ENCODE assay signal across 8 cellular contexts in genomic region chr4:7068883-7069282, GRCh38. TPM values are rescaled to one million over a fixed set of nuclear protein-coding genes. Genes with fewer than 3 reads are reported as not detected.
DNase-seq lines count a peak whose midpoint lies in the region; ATAC-seq and TF ChIP-seq lines count a peak whose summit lies in the region.

No MANE protein-coding gene starts in this region.

- H3K27me3 ChIP-seq in DND-41 (ENCODE audit: insufficient read depth, low read length, poor library complexity) (no peaks in the 10 kb centered on the region), neural cell (ENCODE audit: insufficient read depth, low read depth, low read length) (no peaks in the 10 kb centered on the region)
- no peaks in the 10 kb centered on the region for H3K27me3 ChIP-seq in effector memory CD4-positive, alpha-beta T cell (replicated peaks; ENCODE audit: control insufficient read depth, insufficient read depth, low read length, poor library complexity, severe bottlenecking)

- H3K9ac ChIP-seq in DND-41 (ENCODE audit: low read depth, low read length) (peak overlapping the region; percentile 71), neural cell (ENCODE audit: low read length) (peak overlapping the region; percentile 70)

- no peak for TF ChIP-seq RAD21 in neural cell (conservative IDR thresholded peaks at IDR 0.05)

- H3K9me3 ChIP-seq in DND-41 (ENCODE audit: insufficient read depth, low read length, severe bottlenecking) (no peaks in the 10 kb centered on the region), neural cell (ENCODE audit: low read length) (no peaks in the 10 kb centered on the region)
- no peaks in the 10 kb centered on the region for H3K9me3 ChIP-seq in effector memory CD4-positive, alpha-beta T cell (ENCODE audit: control insufficient read depth, low read length)

- peak overlapping the region; percentile 85 for H2AFZ ChIP-seq in DND-41 (ENCODE audit: low read depth, low read length)
- H2AFZ ChIP-seq in neural cell (ENCODE audit: low read depth, low read length) = no peak overlapping the region

- H3K4me1 ChIP-seq in DND-41 (ENCODE audit: insufficient read depth, low read length) = peaks cover 38% of the 10 kb centered on the region
- H3K4me1 ChIP-seq in effector memory CD4-positive, alpha-beta T cell (ENCODE audit: control insufficient read depth, insufficient read depth, low read length, poor library complexity, severe bottlenecking) = peaks cover 25% of the 10 kb centered on the region

- no peak for DNase-seq in DND-41
- peak; percentile 30 for DNase-seq in NCI-H69 (lab: John Stamatoyannopoulos, UW)
- no peak for DNase-seq in effector memory CD4-positive, alpha-beta T cell
- no peak for DNase-seq in HPDE6-E6E7 (ENCODE audit: extremely low spot score)
- no peak for DNase-seq in NK-92 treated with Interleukin-12 subunit alpha and Interleukin-12 subunit beta, amount 100 ng/mL, for 24 hours (lab: John Stamatoyannopoulos, UW)
- no peak for DNase-seq in epidermal melanocyte (ENCODE audit: insufficient read length, low spot score)

- peak overlapping the region; percentile 68; the same call in 1 of the 2 replicates for H3K27ac ChIP-seq in DND-41 (ENCODE audit: low read length)
- peak overlapping the region; percentile 80 for H3K27ac ChIP-seq in effector memory CD4-positive, alpha-beta T cell (ENCODE audit: insufficient read depth, low read length, poor library complexity, severe bottlenecking)
- peak overlapping the region; percentile 62 for H3K27ac ChIP-seq in neural cell (ENCODE audit: low read length)

- H3F3A ChIP-seq in neural cell (ENCODE audit: insufficient read depth, low read length, poor library complexity, severe bottlenecking) = no peaks in the 10 kb centered on the region

- peaks cover 25% of the 10 kb centered on the region for H3K36me3 ChIP-seq in DND-41 (ENCODE audit: insufficient read depth, low read length)
- peaks cover 6% of the 10 kb centered on the region for H3K36me3 ChIP-seq in effector memory CD4-positive, alpha-beta T cell (ENCODE audit: control insufficient read depth, insufficient read depth, low read length)
- peaks cover 2% of the 10 kb centered on the region for H3K36me3 ChIP-seq in neural cell (ENCODE audit: insufficient read depth, low read length)

- H3K4me2 ChIP-seq in DND-41 (ENCODE audit: insufficient read depth, low read length) = peak overlapping the region; percentile 86
- H3K4me2 ChIP-seq in neural cell (ENCODE audit: low read length) = peak overlapping the region; percentile 68

- peaks cover 31% of the 10 kb centered on the region for H4K20me1 ChIP-seq in DND-41 (ENCODE audit: insufficient read depth, low read length)
- no peaks in the 10 kb centered on the region for H4K20me1 ChIP-seq in neural cell (ENCODE audit: insufficient read depth)

- TF ChIP-seq CTCF in DND-41 (IDR thresholded peaks at IDR 0.05; ENCODE audit: borderline replicate concordance, extremely low read depth, low read length, poor library complexity, severe bottlenecking) = no peak
- TF ChIP-seq CTCF in neural cell (IDR thresholded peaks at IDR 0.05; ENCODE audit: poor library complexity, severe bottlenecking) = no peak

- ATAC-seq in DND-41 (ENCODE audit: insufficient read depth, low read depth) = no peak
- ATAC-seq in GM18520 (IDR thresholded peaks at IDR 0.05; ENCODE audit: unreplicated experiment) = no peak

- no peak for TF ChIP-seq EP300 in neural cell (conservative IDR thresholded peaks at IDR 0.05; ENCODE audit: poor library complexity, severe bottlenecking)

- no peaks in the 10 kb centered on the region for H3K9me2 ChIP-seq in neural cell (ENCODE audit: insufficient read depth, low read length)

- H3K4me3 ChIP-seq in DND-41 (ENCODE audit: low read depth in 1 of 2, low read length in 2 of 2) (peak overlapping the region; percentile 69 to 92; a peak in 3 of 4 replicates), neural cell (ENCODE audit: low read length) (peak overlapping the region; percentile 98)
- peak overlapping the region; percentile 97 for H3K4me3 ChIP-seq in effector memory CD4-positive, alpha-beta T cell (ENCODE audit: insufficient read depth, low read depth, low read length, poor library complexity, severe bottlenecking)

- H3K79me2 ChIP-seq in DND-41 (ENCODE audit: insufficient read depth, low read length) (peaks cover 41% of the 10 kb centered on the region), neural cell (replicated peaks; ENCODE audit: insufficient read depth, low read length) (peaks cover 12% of the 10 kb centered on the region)

TF ChIP-seq in neural cell, 6 proteins besides CTCF, POLR2A, EP300 and RAD21:
- TF ChIP-seq EZH2 (IDR thresholded peaks at IDR 0.05; ENCODE audit: borderline replicate concordance, insufficient read depth, low read length, poor library complexity, severe bottlenecking) (no peak), POLR2AphosphoS5 (IDR thresholded peaks at IDR 0.05) (no peak), MXI1 (conservative IDR thresholded peaks at IDR 0.05; ENCODE audit: poor library complexity, severe bottlenecking) (no peak), REST (IDR thresholded peaks at IDR 0.05; ENCODE audit: borderline replicate concordance) (no peak), TAF1 (IDR thresholded peaks at IDR 0.05; ENCODE audit: low read depth) (no peak), SMC3 (conservative IDR thresholded peaks at IDR 0.05; ENCODE audit: poor library complexity) (no peak)

RNA-seq across cellular contexts. Expression of gene GRPEL1, which starts 1.0 kb away (rescaled TPM):
- 24.9 and 28.5 TPM in 2 replicates for polyA plus RNA-seq in neural cell
- 15.6 and 20.0 TPM in 2 replicates for polyA minus RNA-seq in neural cell

RNA-seq across cellular contexts. Expression of gene TADA2B, which starts 25.7 kb away (rescaled TPM):
- 13.9 and 14.9 TPM in 2 replicates for polyA plus RNA-seq in neural cell
- 35.3 and 38.2 TPM in 2 replicates for polyA minus RNA-seq in neural cell
